ENCODE assay signal across 7 cellular contexts in the genomic region with DNA sequence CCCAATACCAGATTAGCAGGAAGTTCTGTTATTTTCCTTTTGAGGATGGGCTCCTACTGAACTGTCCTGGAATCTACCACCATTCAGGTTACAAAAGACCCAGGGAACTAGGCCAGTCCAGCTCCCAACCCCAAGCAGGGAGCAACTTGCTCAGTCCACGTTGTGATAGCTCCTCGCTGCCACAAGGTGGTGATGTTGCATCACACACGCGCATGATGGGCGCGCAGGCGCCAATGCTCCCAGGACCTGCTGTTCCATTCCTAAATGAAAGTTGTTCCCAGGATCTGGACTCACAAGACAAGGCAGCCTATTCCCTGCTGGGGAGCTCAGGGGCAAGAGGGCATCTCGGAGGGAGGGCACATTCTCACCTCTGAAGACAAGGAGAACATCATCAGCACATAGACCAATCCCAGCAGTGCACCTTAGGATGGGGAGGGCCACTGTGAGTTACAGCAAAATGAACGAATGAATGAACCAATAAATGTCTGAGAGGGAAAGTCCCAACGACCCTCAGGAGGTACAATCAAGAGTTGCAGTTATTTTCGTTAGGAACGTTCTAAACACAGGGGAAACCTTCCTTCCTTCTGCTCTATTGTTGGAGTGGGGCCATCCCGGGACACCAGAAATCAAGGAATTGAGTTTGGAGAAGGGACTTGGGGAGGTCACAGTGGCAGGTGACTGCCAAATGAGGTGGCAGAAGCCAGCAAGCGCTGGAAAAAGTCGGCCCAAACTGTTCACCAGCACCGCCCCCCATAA. TPM values are rescaled to one million over a fixed set of nuclear protein-coding genes. Genes with fewer than 3 reads are reported as not detected.
DNase-seq lines count a peak whose midpoint lies in the region; ATAC-seq, FAIRE-seq and TF ChIP-seq lines count a peak whose summit lies in the region.
"Not testable (repeated sequence)": the region's sequence is repeated elsewhere in the genome, so short reads cannot be mapped to it uniquely, and the experiment has no call there.

No MANE protein-coding gene starts in this region.

- TF ChIP-seq POLR2A in gastrocnemius medialis (IDR thresholded peaks at IDR 0.05): peak in 1 of 2 donors; percentile 15

- TF ChIP-seq CTCF in RWPE1 (conservative IDR thresholded peaks at IDR 0.05; ENCODE audit: low read depth) (peak; percentile 80), kidney epithelial cell (IDR thresholded peaks at IDR 0.05; ENCODE audit: insufficient read depth, low read length, poor library complexity, severe bottlenecking) (peak; percentile 38), gastrocnemius medialis (IDR thresholded peaks at IDR 0.05 in 4 of 5, conservative IDR thresholded peaks at IDR 0.05 in 1 of 5) (peak; percentile 63 to 92 (median 76))

- H3K36me3 Mint-ChIP-seq in activated T-cell treated with anti-CD3 and anti-CD28 coated beads, Interleukin-2, amount 50 U/mL, for 24 hours (ENCODE audit: low read depth): peaks cover 19% of the 10 kb centered on the region

- H3K27ac ChIP-seq in RWPE1: peak overlapping the region; percentile 75
- peak overlapping the region; percentile 84 to 91 (median 88) for H3K27ac ChIP-seq in gastrocnemius medialis

- H3K36me3 ChIP-seq in kidney epithelial cell (ENCODE audit: control insufficient read depth, insufficient read depth, low read length); gastrocnemius medialis: not testable (repeated sequence)

- peak overlapping the region; percentile 44 for H3K4me3 ChIP-seq in kidney epithelial cell (ENCODE audit: low read depth, low read length)
- H3K4me3 ChIP-seq in gastrocnemius medialis: peak overlapping the region; percentile 49 to 86 (median 73)

- intact Hi-C loops in gastrocnemius medialis (cut with DNase I; ENCODE audit: low total_unique reads): loop anchor here (1.0 to 5.0 kb wide), 2 partner anchors 55 to 119 kb away; partner anchors contain the start of gene BPHL

- H3K9me3 Mint-ChIP-seq in activated T-cell treated with anti-CD3 and anti-CD28 coated beads, Interleukin-2, amount 50 U/mL, for 24 hours: not testable (repeated sequence)

- DNase-seq in GM18507 (ENCODE audit: extremely low spot score, insufficient read length, low read depth); RWPE1 (ENCODE audit: low spot score); kidney epithelial cell (ENCODE audit: low read depth); gastrocnemius medialis: not testable (repeated sequence)
- DNase-seq in activated T-cell treated with anti-CD3 and anti-CD28 coated beads, Interleukin-2, amount 50 U/mL, for 24 hours: peak; percentile 82
- peak; percentile 36 for DNase-seq in effector CD4-positive, alpha-beta T cell

- H3K4me3 Mint-ChIP-seq in activated T-cell treated with anti-CD3 and anti-CD28 coated beads, Interleukin-2, amount 50 U/mL, for 24 hours: peak overlapping the region; percentile 80

- peak; percentile 100 for FAIRE-seq in GM18507 (lab: Jason Lieb, UNC)

- ATAC-seq in HG03159 (IDR thresholded peaks at IDR 0.05; ENCODE audit: unreplicated experiment) (peak; percentile 40), gastrocnemius medialis (peak; percentile 35 to 56)

- POLR2A ChIA-PET in RWPE1 (lab: Yijun Ruan, JAX; ENCODE audit: low non-redundant PET): not testable (repeated sequence)

- peak overlapping the region; percentile 94 for H3K27ac Mint-ChIP-seq in activated T-cell treated with anti-CD3 and anti-CD28 coated beads, Interleukin-2, amount 50 U/mL, for 24 hours

- not testable (repeated sequence) for H3K27me3 Mint-ChIP-seq in activated T-cell treated with anti-CD3 and anti-CD28 coated beads, Interleukin-2, amount 50 U/mL, for 24 hours

- H3K9me3 ChIP-seq in gastrocnemius medialis: not testable (repeated sequence)

- not testable (repeated sequence) for H3K27me3 ChIP-seq in kidney epithelial cell (ENCODE audit: control insufficient read depth, insufficient read depth, low read length); gastrocnemius medialis

- peaks cover 21 to 32% of the 10 kb centered on the region in 2 donors for H3K4me1 ChIP-seq in gastrocnemius medialis

- H3K4me1 Mint-ChIP-seq in activated T-cell treated with anti-CD3 and anti-CD28 coated beads, Interleukin-2, amount 50 U/mL, for 24 hours (ENCODE audit: low read depth): peaks cover 34% of the 10 kb centered on the region

- CTCF ChIA-PET in RWPE1 (lab: Yijun Ruan, JAX): interaction anchor here (0.6 kb wide), 1 partner anchor 121 kb away, joined by 3 read pairs; no protein-coding TSS in a partner anchor

- in situ Hi-C loops in gastrocnemius medialis (cut with MboI; ENCODE audit: low sequenced_read_pairs in 4 of 4): loop anchor here in 2 of 4 donors (5.0 to 25.0 kb wide), 2 partner anchors 54 to 264 kb away; partner anchors contain the start of gene PSMG4 (in 1 of the 2)

RNA-seq across cellular contexts. Expression of gene NQO2, which starts 1.3 kb away (rescaled TPM):
- total RNA-seq in kidney epithelial cell (10.7 and 19.2 TPM in 2 replicates), gastrocnemius medialis (10 to 100 TPM; 46.7 to 94.5 (median 60.3) TPM)

RNA-seq across cellular contexts. Expression of gene SERPINB6, which starts 27.1 kb away (rescaled TPM):
- 101 and 139 TPM in 2 replicates for total RNA-seq in kidney epithelial cell
- 100 to 1,000 TPM; 114 to 260 (median 189) TPM for total RNA-seq in gastrocnemius medialis
